In genomic region chr17:7634384-7634783, GRCh38 we compare ENCODE assay signal across 8 cellular contexts. TPM values are rescaled to one million over a fixed set of nuclear protein-coding genes. Genes with fewer than 3 reads are reported as not detected.
DNase-seq lines count a peak whose midpoint lies in the region; ATAC-seq and TF ChIP-seq lines count a peak whose summit lies in the region.

No MANE protein-coding gene starts in this region.

- CTCF ChIA-PET in BJ (lab: Yijun Ruan, JAX) (interaction anchor here (0.6 to 7.9 kb wide), 9 partner anchors 8 to 83 kb away, joined by 3 to 91 read pairs (median 4); partner anchors contain the start of genes ATP1B2, DNAH2, TP53 and WRAP53), HEK293T (lab: Yijun Ruan, JAX) (interaction anchor here (1.4 to 7.6 kb wide), 2 partner anchors 17 to 54 kb away, joined by 6 to 81 read pairs; partner anchors contain the start of genes ATP1B2, TP53 and WRAP53)

- H3K27me3 ChIP-seq in BJ (ENCODE audit: control insufficient read depth, insufficient read depth, low read length) (no peaks in the 10 kb centered on the region), WERI-Rb-1 (ENCODE audit: insufficient read depth, low read depth, severe bottlenecking) (no peaks in the 10 kb centered on the region)

- no peak overlapping the region for H3K27ac Mint-ChIP-seq in immature natural killer cell

- no peaks in the 10 kb centered on the region for H3K9me3 Mint-ChIP-seq in immature natural killer cell

- H3K36me3 ChIP-seq in BJ (ENCODE audit: control insufficient read depth, insufficient read depth, low read length) (no peaks in the 10 kb centered on the region), WERI-Rb-1 (no peaks in the 10 kb centered on the region)

- no peak for DNase-seq in BJ (ENCODE audit: low read depth)
- peak; percentile 68 for DNase-seq in HEK293T (ENCODE audit: extremely low spot score)
- DNase-seq in WERI-Rb-1 = peak; percentile 92
- peak; percentile 85 for DNase-seq in iPS-NIHi7 (ENCODE audit: extremely low spot score)
- no peak for DNase-seq in NCI-H2029 (lab: John Stamatoyannopoulos, UW)
- no peak for DNase-seq in COR-L47 (lab: John Stamatoyannopoulos, UW)
- no peak for DNase-seq in immature natural killer cell

- POLR2A ChIA-PET in BJ (lab: Charles Lee) = no interaction called here
- POLR2A ChIA-PET in HEK293T (lab: Yijun Ruan, JAX) = interaction anchor here (1.0 to 11.9 kb wide), 4 partner anchors 16 to 83 kb away, joined by 3 to 236 read pairs (median 4); partner anchors contain the start of genes ATP1B2, DNAH2, TP53 and WRAP53

- H3K9me3 ChIP-seq in WERI-Rb-1 (ENCODE audit: severe bottlenecking) = no peaks in the 10 kb centered on the region

- no peak overlapping the region for H3K27ac ChIP-seq in WERI-Rb-1

- no peaks in the 10 kb centered on the region for H3K4me1 Mint-ChIP-seq in immature natural killer cell

- no peaks in the 10 kb centered on the region for H3K36me3 Mint-ChIP-seq in immature natural killer cell

- ATAC-seq in HG02938 (IDR thresholded peaks at IDR 0.05; ENCODE audit: unreplicated experiment) = no peak

- H3K4me3 ChIP-seq in BJ (ENCODE audit: low read depth, low read length) (no peak overlapping the region), WERI-Rb-1 (ENCODE audit: low read depth, low read length) (no peak overlapping the region)

- H3K4me3 Mint-ChIP-seq in immature natural killer cell = no peak overlapping the region

- TF ChIP-seq CTCF in BJ (IDR thresholded peaks at IDR 0.05; ENCODE audit: insufficient read depth, low read depth, low read length) (peak; percentile 60), WERI-Rb-1 (IDR thresholded peaks at IDR 0.05; ENCODE audit: low read depth, low read length) (peak; percentile 86)

- peaks cover 0 to 2% (median 2%) of the 10 kb centered on the region in 3 donors for H3K27me3 Mint-ChIP-seq in immature natural killer cell (ENCODE audit: low read depth in 3 of 3)

TF ChIP-seq in HEK293T, 16 proteins besides CTCF, POLR2A, EP300 and RAD21:
- TF ChIP-seq ZNF384 (IDR thresholded peaks at IDR 0.05) (no peak), ARNT (IDR thresholded peaks at IDR 0.05) (no peak), HDGF (IDR thresholded peaks at IDR 0.05; ENCODE audit: borderline replicate concordance) (no peak), LEF1 (IDR thresholded peaks at IDR 0.05; ENCODE audit: borderline replicate concordance) (no peak), L3MBTL2 (conservative IDR thresholded peaks at IDR 0.05) (no peak), FOXK2 (IDR thresholded peaks at IDR 0.05) (no peak), CTBP1 (IDR thresholded peaks at IDR 0.05; ENCODE audit: borderline replicate concordance) (no peak), SUZ12 (IDR thresholded peaks at IDR 0.05) (no peak)

RNA-seq across cellular contexts. Expression of gene SHBG, which starts 4.4 kb away (rescaled TPM):
- polyA plus RNA-seq in BJ (2011; rRNA removed) (0.85 and 1.2 TPM in 2 replicates), immature natural killer cell (not detected)
- polyA minus RNA-seq in BJ (2011; rRNA and poly(A)+ RNA removed) = 0.57 TPM in 1 of 2 replicates, not detected in the other

RNA-seq across cellular contexts. Expression of gene SAT2, which starts 6.8 kb away (rescaled TPM):
- polyA plus RNA-seq in BJ (2011; rRNA removed) (33.9 and 37.4 TPM in 2 replicates), immature natural killer cell (10 to 100 TPM; 33.9 to 39.1 (median 35.4) TPM)
- 2.7 and 7.5 TPM in 2 replicates for polyA minus RNA-seq in BJ (2011; rRNA and poly(A)+ RNA removed)

RNA-seq across cellular contexts. Expression of gene ATP1B2, which starts 16.3 kb away (rescaled TPM):
- polyA plus RNA-seq in BJ (2011; rRNA removed) (not detected in 2 replicates), immature natural killer cell (not detected)
- polyA minus RNA-seq in BJ (2011; rRNA and poly(A)+ RNA removed) = not detected in 2 replicates

RNA-seq across cellular contexts. Expression of gene FXR2, which starts 19.7 kb away (rescaled TPM):
- polyA plus RNA-seq in BJ (2011; rRNA removed) = 33.6 and 46.2 TPM in 2 replicates
- 44.8 and 72.0 TPM in 2 replicates for polyA minus RNA-seq in BJ (2011; rRNA and poly(A)+ RNA removed)
- polyA plus RNA-seq in immature natural killer cell = 10 to 100 TPM in 2 of 3 donors, 1 to 10 TPM in 1; 8.3 to 25.1 (median 10.4) TPM

RNA-seq across cellular contexts. Expression of gene SOX15, which starts 44.5 kb away (rescaled TPM):
- polyA plus RNA-seq in BJ (2011; rRNA removed) (0.34 and 0.49 TPM in 2 replicates), immature natural killer cell (not detected)
- 0.14 and 0.21 TPM in 2 replicates for polyA minus RNA-seq in BJ (2011; rRNA and poly(A)+ RNA removed)

Comparison
In these comparisons a context has a peak if more than half of its experiments do, and no peak if none do; other contexts are left out.
1. DNase-seq: peak in HEK293T (single experiment), WERI-Rb-1 (single experiment) and iPS-NIHi7 (single experiment); none in BJ (single experiment), NCI-H2029 (single experiment), COR-L47 (single experiment) and immature natural killer cell (0 of 3).